Comparison of ENCODE assay signal across 15 cellular contexts in the genomic region with DNA sequence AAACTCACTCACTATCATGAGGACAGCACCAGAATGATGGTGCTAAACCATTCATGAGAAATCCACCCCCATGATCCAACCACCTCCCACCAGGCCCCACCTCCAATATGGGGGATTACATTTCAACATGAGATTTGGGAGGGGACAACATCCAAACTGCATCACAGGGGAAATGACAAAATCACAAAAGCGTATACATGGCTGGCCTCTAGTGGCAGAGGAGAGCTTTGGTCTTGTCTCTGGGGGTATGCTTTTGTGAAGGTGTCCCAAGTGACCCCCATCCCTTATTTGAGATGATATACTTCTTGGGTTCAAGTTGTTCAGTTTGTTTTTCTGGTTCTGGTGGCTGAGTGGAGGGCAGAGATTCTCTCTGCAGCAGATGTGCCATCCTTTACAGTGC. TPM values are rescaled to one million over a fixed set of nuclear protein-coding genes. Genes with fewer than 3 reads are reported as not detected.
DNase-seq lines count a peak whose midpoint lies in the region; ATAC-seq, FAIRE-seq and TF ChIP-seq lines count a peak whose summit lies in the region.
"Had no signal": no experiment of that assay in that cellular context is flagged by ENCODE, and none has a peak within 500 bp of the region (broad histone marks: within the 10 kb centered on the region; RNA-seq: fewer than 3 reads in every experiment).

No MANE protein-coding gene starts in this region.

- H3K4me1 ChIP-seq in HCT116 (ENCODE audit: control insufficient read depth in 1 of 2, insufficient read depth in 2 of 2, low read length in 2 of 2) (peaks cover 0 to 9% of the 10 kb centered on the region in 2 experiments; a peak in 2 of 4 replicates), left lung (peaks cover 0 to 13% of the 10 kb centered on the region in 2 donors)

- H3K27ac ChIP-seq in HCT116 (ENCODE audit: low read depth, low read length), result no peak overlapping the region
- H3K27ac ChIP-seq in VCaP, result no peak overlapping the region
- no peak overlapping the region for H3K27ac ChIP-seq in left lung
- H3K27ac ChIP-seq: spleen had no signal

- H3K9me3 Mint-ChIP-seq in immature natural killer cell, result no peaks in the 10 kb centered on the region
- H3K9me3 Mint-ChIP-seq: activated T-helper 17 cell treated with anti-CD3 and anti-CD28 coated beads, Interleukin-2, amount 50 U/mL, for 72 hours had no signal

- H3K27me3 Mint-ChIP-seq in immature natural killer cell (ENCODE audit: low read depth in 3 of 3), result peaks cover 2 to 6% (median 2%) of the 10 kb centered on the region in 3 donors
- H3K27me3 Mint-ChIP-seq: activated T-helper 17 cell treated with anti-CD3 and anti-CD28 coated beads, Interleukin-2, amount 50 U/mL, for 72 hours had no signal

- no peak overlapping the region for H3K4me2 ChIP-seq in HCT116 (ENCODE audit: low read length)

- POLR2A ChIA-PET in HCT116 (lab: Charles Lee), result no interaction called here

- TF ChIP-seq POLR2A in HCT116 (IDR thresholded peaks at IDR 0.05; ENCODE audit: borderline replicate concordance, extremely low read depth, insufficient read depth, insufficient read length), result no peak

- intact Hi-C loops in HCT116 (cut with micrococcal nuclease), result no loop called here
- intact Hi-C loops in left lung (cut with DNase I), result no loop called here

- H3K4me1 Mint-ChIP-seq in immature natural killer cell, result peaks cover 12% of the 10 kb centered on the region in 2 donors

- H2AFZ ChIP-seq in HCT116 (ENCODE audit: low read depth, low read length, poor library complexity, severe bottlenecking), result no peak overlapping the region

- H3K27me3 ChIP-seq in HCT116 (ENCODE audit: insufficient read depth, low read length), result no peaks in the 10 kb centered on the region
- no peaks in the 10 kb centered on the region for H3K27me3 ChIP-seq in kidney epithelial cell (ENCODE audit: control insufficient read depth, insufficient read depth, low read length)
- no peaks in the 10 kb centered on the region for H3K27me3 ChIP-seq in left lung
- H3K27me3 ChIP-seq: spleen had no signal

- TF ChIP-seq RAD21 in HCT116 (IDR thresholded peaks at IDR 0.05; ENCODE audit: low read depth), result no peak

- no peak overlapping the region for H3K9ac ChIP-seq in HCT116 (ENCODE audit: low read length)

- H3K4me3 ChIP-seq in HCT116 (replicated peaks in 1 of 2; ENCODE audit: low read depth in 1 of 2, low read length in 2 of 2) (no peak overlapping the region), kidney epithelial cell (ENCODE audit: low read depth, low read length) (no peak overlapping the region), left lung (no peak overlapping the region)
- H3K4me3 ChIP-seq: spleen had no signal

- FAIRE-seq in D721Med (lab: Jason Lieb, UNC), result no peak
- FAIRE-seq: islet of Langerhans had no signal

- no peaks in the 10 kb centered on the region for H3K36me3 Mint-ChIP-seq in immature natural killer cell

- no peaks in the 10 kb centered on the region for H4K20me1 ChIP-seq in HCT116 (ENCODE audit: insufficient read depth)

- CTCF ChIA-PET in HCT116 (lab: Charles Lee), result interaction anchor here (1.0 kb wide), 1 partner anchor 67 kb away, joined by 3 read pairs; no protein-coding TSS in a partner anchor

- H3K27ac Mint-ChIP-seq in immature natural killer cell, result no peak overlapping the region
- H3K27ac Mint-ChIP-seq: activated T-helper 17 cell treated with anti-CD3 and anti-CD28 coated beads, Interleukin-2, amount 50 U/mL, for 72 hours had no signal

- no peaks in the 10 kb centered on the region for H3K9me3 ChIP-seq in HCT116 (ENCODE audit: control insufficient read depth in 1 of 2, insufficient read depth in 1 of 2, low read depth in 1 of 2, low read length in 2 of 2)
- no peaks in the 10 kb centered on the region for H3K9me3 ChIP-seq in left lung
- H3K9me3 ChIP-seq: spleen had no signal

- H3K9me2 ChIP-seq in HCT116 (ENCODE audit: insufficient read depth), result no peaks in the 10 kb centered on the region

- H3K4me3 Mint-ChIP-seq in immature natural killer cell, result no peak overlapping the region
- H3K4me3 Mint-ChIP-seq: activated T-helper 17 cell treated with anti-CD3 and anti-CD28 coated beads, Interleukin-2, amount 50 U/mL, for 72 hours had no signal

- RAD21 ChIA-PET in HCT116 (lab: Charles Lee; ENCODE audit: low non-redundant PET in 1 of 2, low total read pairs in 2 of 2, uncharacterized antibody in 2 of 2, unreplicated experiment in 2 of 2), result no interaction called here

- no peaks in the 10 kb centered on the region for H3K36me3 ChIP-seq in HCT116 (ENCODE audit: control insufficient read depth in 1 of 2, insufficient read depth in 2 of 2, low read length in 2 of 2)
- H3K36me3 ChIP-seq in kidney epithelial cell (ENCODE audit: control insufficient read depth, insufficient read depth, low read length), result no peaks in the 10 kb centered on the region
- no peaks in the 10 kb centered on the region for H3K36me3 ChIP-seq in left lung
- H3K36me3 ChIP-seq: spleen had no signal

- no peaks in the 10 kb centered on the region for H3K79me2 ChIP-seq in HCT116 (ENCODE audit: insufficient read depth, low read length)

- TF ChIP-seq CTCF in D721Med (IDR thresholded peaks at IDR 0.05; ENCODE audit: insufficient read depth, missing control alignments) (peak; percentile 21), HCT116 (IDR thresholded peaks at IDR 0.05 in 2 of 3, conservative IDR thresholded peaks at IDR 0.05 in 1 of 3; ENCODE audit: borderline replicate concordance in 1 of 3, insufficient read depth in 1 of 3, low read depth in 2 of 3, low read length in 2 of 3) (peak in 2 of 3 experiments; percentile 17 to 44; a peak in 2 of 6 replicates), VCaP (conservative IDR thresholded peaks at IDR 0.05) (peak; percentile 57; the same call in 1 of the 2 replicates), kidney epithelial cell (IDR thresholded peaks at IDR 0.05; ENCODE audit: insufficient read depth, low read length, poor library complexity, severe bottlenecking) (peak; percentile 4), left lung (IDR thresholded peaks at IDR 0.05) (no peak)

- peak; percentile 46 for ATAC-seq in HCT116
- no peak for ATAC-seq in left lung
- ATAC-seq: activated T-helper 17 cell treated with anti-CD3 and anti-CD28 coated beads, Interleukin-2, amount 50 U/mL, for 72 hours had no signal

- BruUV-seq in HCT116 (replicated peaks; lab: Mats Ljungman, UMichigan), result no TSS peak

- DNase-seq in D721Med (ENCODE audit: insufficient read length, low spot score) (no peak), HCT116 (ENCODE audit: low read depth, low spot score) (no peak), kidney epithelial cell (ENCODE audit: low read depth) (no peak), immature natural killer cell (no peak), NCI-H524 treated with DMSO at 0.1 percent for 48 hours (lab: John Stamatoyannopoulos, UW) (no peak), left lung (no peak)
- DNase-seq: activated CD4-positive, alpha-beta T cell treated with anti-CD3 and anti-CD28 coated beads, Interleukin-2, amount 50 U/mL, for 48 hours; foreskin melanocyte; NCI-H1436 treated with DMSO at 0.1 percent for 48 hours; Right ventricle myocardium superior; spleen; T-helper 9 cell had no signal

TF ChIP-seq in HCT116, 20 proteins besides CTCF, POLR2A, EP300 and RAD21 (continues in another document):
- TF ChIP-seq ATF3 (IDR thresholded peaks at IDR 0.05), result no peak
- TF ChIP-seq POLR2AphosphoS5 (IDR thresholded peaks at IDR 0.05; ENCODE audit: low read depth, low read length), result no peak
- TF ChIP-seq YY1 (IDR thresholded peaks at IDR 0.05; ENCODE audit: extremely low read depth, insufficient replicate concordance, low read depth, low read length), result no peak
- TF ChIP-seq JUND (IDR thresholded peaks at IDR 0.05), result no peak
- no peak for TF ChIP-seq ZNF274 (IDR thresholded peaks at IDR 0.05; ENCODE audit: low read depth, low read length)
- TF ChIP-seq FOSL1 (IDR thresholded peaks at IDR 0.05; ENCODE audit: low read depth), result no peak
- TF ChIP-seq, protein P1, sequence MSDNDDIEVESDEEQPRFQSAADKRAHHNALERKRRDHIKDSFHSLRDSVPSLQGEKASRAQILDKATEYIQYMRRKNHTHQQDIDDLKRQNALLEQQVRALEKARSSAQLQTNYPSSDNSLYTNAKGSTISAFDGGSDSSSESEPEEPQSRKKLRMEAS (IDR thresholded peaks at IDR 0.05), result no peak
- TF ChIP-seq SP1 (IDR thresholded peaks at IDR 0.05; ENCODE audit: low read depth), result no peak
- TF ChIP-seq TCF7L2 (IDR thresholded peaks at IDR 0.05; ENCODE audit: borderline replicate concordance, extremely low read depth, insufficient read depth, insufficient read length), result no peak
- no peak for TF ChIP-seq EZH2phosphoT487 (IDR thresholded peaks at IDR 0.05; ENCODE audit: borderline replicate concordance)
- no peak for TF ChIP-seq ZFX (IDR thresholded peaks at IDR 0.05)
- TF ChIP-seq CBX3 (IDR thresholded peaks at IDR 0.05; ENCODE audit: low read depth), result no peak

RNA-seq across cellular contexts. Expression of gene SETD7, which starts 8.5 kb away (rescaled TPM):
- total RNA-seq in HCT116 (2021; ENCODE audit: unreplicated experiment), result 41.6 TPM
- 18.5 and 20.8 TPM in 2 replicates for polyA plus RNA-seq in HCT116 (2012)
- total RNA-seq in kidney epithelial cell, result 37.7 and 38.7 TPM in 2 replicates
- under 1 TPM in 2 of 3 donors, not detected in 1; 0.10 to 0.39 TPM for polyA plus RNA-seq in immature natural killer cell
- total RNA-seq in left lung, result 10 to 100 TPM; 48.1 to 51.7 TPM

Comparison
In these comparisons a context has a peak if more than half of its experiments do, and no peak if none do; other contexts are left out.
1. CTCF ChIP-seq: peak in D721Med (single experiment), HCT116 (2 of 3), VCaP (single experiment) and kidney epithelial cell (single experiment); none in left lung (0 of 2).